8 cellular contexts compared by ENCODE assay signal in genomic region chr20:8020314-8021079, GRCh38. TPM values are rescaled to one million over a fixed set of nuclear protein-coding genes. Genes with fewer than 3 reads are reported as not detected.
DNase-seq lines count a peak whose midpoint lies in the region; ATAC-seq lines count a peak whose summit lies in the region.

No MANE protein-coding gene starts in this region.

- no peaks in the 10 kb centered on the region for H3K9me3 Mint-ChIP-seq in immature natural killer cell

- no peak overlapping the region for H3K4me3 Mint-ChIP-seq in immature natural killer cell

- no peaks in the 10 kb centered on the region for H3K36me3 Mint-ChIP-seq in immature natural killer cell

- H3K27ac Mint-ChIP-seq in immature natural killer cell = no peak overlapping the region

- peaks cover 27 to 35% of the 10 kb centered on the region in 2 donors for H3K4me1 Mint-ChIP-seq in immature natural killer cell

- peaks cover 17 to 24% (median 20%) of the 10 kb centered on the region in 3 donors for H3K27me3 Mint-ChIP-seq in immature natural killer cell (ENCODE audit: low read depth in 3 of 3)

- DNase-seq in DMS79 (lab: John Stamatoyannopoulos, UW) (peak; percentile 27), RPMI8226 (peak; percentile 23), immature natural killer cell (peak; percentile 69 to 74 (median 72)), D341Med (ENCODE audit: low spot score) (no peak)
- DNase-seq in activated naive CD4-positive, alpha-beta T cell (lab: John Stamatoyannopoulos, UW) = no peak
- no peak for DNase-seq in activated CD4-positive, CD25-positive, alpha-beta regulatory T cell treated with anti-CD3 and anti-CD28 coated beads, Interleukin-2, amount 50 U/mL, for 72 hours

- peak; percentile 39 for ATAC-seq in GM19328 (IDR thresholded peaks at IDR 0.05; ENCODE audit: unreplicated experiment)
- peak; percentile 61 for ATAC-seq in HG03378 (IDR thresholded peaks at IDR 0.05; ENCODE audit: unreplicated experiment)

RNA-seq across cellular contexts. Expression of gene TMX4, which starts 0.9 kb away (rescaled TPM):
- polyA plus RNA-seq in immature natural killer cell = 100 to 1,000 TPM in 1 of 3 donors, 10 to 100 TPM in 2; 88.2 to 179 (median 91.6) TPM

Comparison
In these comparisons a context has a peak if more than half of its experiments do, and no peak if none do; other contexts are left out.
1. DNase-seq: peak in DMS79 (single experiment), RPMI8226 (single experiment) and immature natural killer cell (3 of 3); none in D341Med (single experiment), activated naive CD4-positive, alpha-beta T cell (0 of 4) and activated CD4-positive, CD25-positive, alpha-beta regulatory T cell treated with anti-CD3 and anti-CD28 coated beads, Interleukin-2, amount 50 U/mL, for 72 hours (single experiment).